In genomic region chr1:59232209-59232608, GRCh38 we compare ENCODE assay signal across 1 cellular context.
A peak's percentile ranks its signal among the peaks of the same experiment; 100 is the strongest.
TF ChIP-seq lines count a peak whose summit lies in the region.

No MANE protein-coding gene starts in this region.

TF ChIP-seq in K562, 482 proteins besides CTCF, POLR2A, EP300 and RAD21 (continued from another document):
- TF ChIP-seq, protein P1, sequence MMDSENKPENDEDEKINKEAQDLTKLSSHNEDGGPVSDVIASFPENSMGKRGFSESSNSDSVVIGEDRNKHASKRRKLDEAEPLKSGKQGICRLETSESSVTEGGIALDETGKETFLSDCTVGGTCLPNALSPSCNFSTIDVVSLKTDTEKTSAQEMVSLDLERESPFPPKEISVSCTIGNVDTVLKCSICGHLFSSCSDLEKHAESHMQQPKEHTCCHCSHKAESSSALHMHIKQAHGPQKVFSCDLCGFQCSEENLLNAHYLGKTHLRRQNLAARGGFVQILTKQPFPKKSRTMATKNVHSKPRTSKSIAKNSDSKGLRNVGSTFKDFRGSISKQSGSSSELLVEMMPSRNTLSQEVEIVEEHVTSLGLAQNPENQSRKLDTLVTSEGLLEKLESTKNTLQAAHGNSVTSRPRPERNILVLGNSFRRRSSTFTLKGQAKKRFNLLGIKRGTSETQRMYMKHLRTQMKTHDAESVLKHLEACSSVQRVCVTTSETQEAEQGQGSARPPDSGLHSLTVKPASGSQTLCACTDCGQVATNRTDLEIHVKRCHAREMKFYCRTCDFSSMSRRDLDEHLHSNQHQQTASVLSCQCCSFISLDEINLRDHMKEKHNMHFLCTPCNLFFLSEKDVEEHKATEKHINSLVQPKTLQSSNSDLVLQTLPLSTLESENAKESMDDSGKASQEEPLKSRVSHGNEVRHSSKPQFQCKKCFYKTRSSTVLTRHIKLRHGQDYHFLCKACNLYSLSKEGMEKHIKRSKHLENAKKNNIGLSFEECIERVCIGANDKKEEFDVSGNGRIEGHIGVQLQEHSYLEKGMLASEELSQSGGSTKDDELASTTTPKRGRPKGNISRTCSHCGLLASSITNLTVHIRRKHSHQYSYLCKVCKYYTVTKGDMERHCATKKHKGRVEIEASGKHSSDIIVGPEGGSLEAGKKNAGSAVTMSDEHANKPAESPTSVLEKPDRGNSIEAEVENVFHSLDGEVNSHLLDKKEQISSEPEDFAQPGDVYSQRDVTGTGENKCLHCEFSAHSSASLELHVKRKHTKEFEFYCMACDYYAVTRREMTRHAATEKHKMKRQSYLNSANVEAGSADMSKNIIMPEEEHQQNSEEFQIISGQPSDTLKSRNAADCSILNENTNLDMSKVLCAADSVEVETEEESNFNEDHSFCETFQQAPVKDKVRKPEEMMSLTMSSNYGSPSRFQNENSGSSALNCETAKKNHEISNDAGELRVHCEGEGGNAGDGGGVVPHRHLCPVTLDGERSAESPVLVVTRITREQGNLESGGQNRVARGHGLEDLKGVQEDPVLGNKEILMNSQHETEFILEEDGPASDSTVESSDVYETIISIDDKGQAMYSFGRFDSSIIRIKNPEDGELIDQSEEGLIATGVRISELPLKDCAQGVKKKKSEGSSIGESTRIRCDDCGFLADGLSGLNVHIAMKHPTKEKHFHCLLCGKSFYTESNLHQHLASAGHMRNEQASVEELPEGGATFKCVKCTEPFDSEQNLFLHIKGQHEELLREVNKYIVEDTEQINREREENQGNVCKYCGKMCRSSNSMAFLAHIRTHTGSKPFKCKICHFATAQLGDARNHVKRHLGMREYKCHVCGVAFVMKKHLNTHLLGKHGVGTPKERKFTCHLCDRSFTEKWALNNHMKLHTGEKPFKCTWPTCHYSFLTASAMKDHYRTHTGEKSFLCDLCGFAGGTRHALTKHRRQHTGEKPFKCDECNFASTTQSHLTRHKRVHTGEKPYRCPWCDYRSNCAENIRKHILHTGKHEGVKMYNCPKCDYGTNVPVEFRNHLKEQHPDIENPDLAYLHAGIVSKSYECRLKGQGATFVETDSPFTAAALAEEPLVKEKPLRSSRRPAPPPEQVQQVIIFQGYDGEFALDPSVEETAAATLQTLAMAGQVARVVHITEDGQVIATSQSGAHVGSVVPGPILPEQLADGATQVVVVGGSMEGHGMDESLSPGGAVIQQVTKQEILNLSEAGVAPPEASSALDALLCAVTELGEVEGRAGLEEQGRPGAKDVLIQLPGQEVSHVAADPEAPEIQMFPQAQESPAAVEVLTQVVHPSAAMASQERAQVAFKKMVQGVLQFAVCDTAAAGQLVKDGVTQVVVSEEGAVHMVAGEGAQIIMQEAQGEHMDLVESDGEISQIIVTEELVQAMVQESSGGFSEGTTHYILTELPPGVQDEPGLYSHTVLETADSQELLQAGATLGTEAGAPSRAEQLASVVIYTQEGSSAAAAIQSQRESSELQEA (IDR thresholded peaks at IDR 0.05; ENCODE audit: low read depth), result no peak
- TF ChIP-seq NRF1 (conservative IDR thresholded peaks at IDR 0.05 in 1 of 2, IDR thresholded peaks at IDR 0.05 in 1 of 2) (no peak), TEAD2 (tag; IDR thresholded peaks at IDR 0.05) (no peak), EGR1 (conservative IDR thresholded peaks at IDR 0.05) (no peak), PBX2 (CRISPR knock-in tag; IDR thresholded peaks at IDR 0.05; ENCODE audit: low read depth) (no peak), PBX2 (tag; conservative IDR thresholded peaks at IDR 0.05; ENCODE audit: low read depth) (peak; percentile 66), HCFC1 (IDR thresholded peaks at IDR 0.05; ENCODE audit: low read depth, low read length) (no peak), ZNF408 (CRISPR knock-in tag; IDR thresholded peaks at IDR 0.05; ENCODE audit: low read depth) (no peak)
TF ChIP-seq in K562: peak in this region for 1.
